9 cellular contexts compared by ENCODE assay signal in genomic region chr4:67575232-67575888, GRCh38.
A peak's percentile ranks its signal among the peaks of the same experiment; 100 is the strongest.
DNase-seq lines count a peak whose midpoint lies in the region; ATAC-seq and TF ChIP-seq lines count a peak whose summit lies in the region.
"Had no signal": no experiment of that assay in that cellular context is flagged by ENCODE, and none has a peak within 500 bp of the region (broad histone marks: within the 10 kb centered on the region; RNA-seq: fewer than 3 reads in every experiment).

No MANE protein-coding gene starts in this region.

- no peak for DNase-seq in activated CD4-positive, CD25-positive, alpha-beta regulatory T cell (lab: John Stamatoyannopoulos, UW)
- DNase-seq in NCI-H187 treated with DMSO at 0.1 percent for 48 hours (lab: John Stamatoyannopoulos, UW), result peak; percentile 76
- DNase-seq in activated naive CD8-positive, alpha-beta T cell treated with anti-CD3 and anti-CD28 coated beads, Interleukin-2, amount 50 U/mL, for 24 hours, result no peak
- DNase-seq in NCI-H1048 (lab: John Stamatoyannopoulos, UW), result no peak
- DNase-seq in SW480 (ENCODE audit: low spot score), result no peak
- no peak for DNase-seq in foreskin fibroblast

- H3K27me3 Mint-ChIP-seq in activated naive CD8-positive, alpha-beta T cell treated with anti-CD3 and anti-CD28 coated beads, Interleukin-2, amount 50 U/mL, for 24 hours, result no peaks in the 10 kb centered on the region

- no peak for TF ChIP-seq CTCF in foreskin fibroblast (IDR thresholded peaks at IDR 0.05; ENCODE audit: low read depth, low read length)

- ATAC-seq in activated CD4-positive, CD25-positive, alpha-beta regulatory T cell treated with anti-CD3 and anti-CD28 coated beads, Interleukin-2, amount 50 U/mL, for 24 hours, result peak; percentile 63
- ATAC-seq in HG02840 (IDR thresholded peaks at IDR 0.05; ENCODE audit: low FRiP score, unreplicated experiment), result peak; percentile 90
- ATAC-seq in activated naive CD8-positive, alpha-beta T cell treated with anti-CD3 and anti-CD28 coated beads, Interleukin-2, amount 50 U/mL, for 24 hours, result no peak
- ATAC-seq: A549 had no signal

- H3K36me3 Mint-ChIP-seq in activated naive CD8-positive, alpha-beta T cell treated with anti-CD3 and anti-CD28 coated beads, Interleukin-2, amount 50 U/mL, for 24 hours (ENCODE audit: low read depth), result peaks cover 5% of the 10 kb centered on the region

- H3K4me3 ChIP-seq in foreskin fibroblast (ENCODE audit: low read depth in 1 of 2, low read length in 2 of 2), result no peak overlapping the region
- H3K4me3 ChIP-seq: A549 had no signal

- H3K4me1 Mint-ChIP-seq in activated naive CD8-positive, alpha-beta T cell treated with anti-CD3 and anti-CD28 coated beads, Interleukin-2, amount 50 U/mL, for 24 hours, result peaks cover 37% of the 10 kb centered on the region

- peak overlapping the region; percentile 73 for H3K4me3 Mint-ChIP-seq in activated naive CD8-positive, alpha-beta T cell treated with anti-CD3 and anti-CD28 coated beads, Interleukin-2, amount 50 U/mL, for 24 hours

- H3K27ac Mint-ChIP-seq in activated naive CD8-positive, alpha-beta T cell treated with anti-CD3 and anti-CD28 coated beads, Interleukin-2, amount 50 U/mL, for 24 hours, result peak overlapping the region; percentile 72

- H3K9me3 Mint-ChIP-seq in activated naive CD8-positive, alpha-beta T cell treated with anti-CD3 and anti-CD28 coated beads, Interleukin-2, amount 50 U/mL, for 24 hours, result peaks cover 8% of the 10 kb centered on the region
